ENCODE assay signal across 22 cellular contexts in genomic region chr10:52997007-52997406, GRCh38.
"Had no signal": no experiment of that assay in that cellular context is flagged by ENCODE, and none has a peak within 500 bp of the region (broad histone marks: within the 10 kb centered on the region; RNA-seq: fewer than 3 reads in every experiment).

No MANE protein-coding gene starts in this region.

- H3K27me3 ChIP-seq: neutrophil, pancreas, right lobe of liver, sigmoid colon, stomach, thyroid gland, tibial nerve, upper lobe of left lung, vagina had no signal

- DNase-seq: natural killer cell; nucleus accumbens; pancreas; right cardiac atrium; right lobe of liver; sigmoid colon; small intestine; stimulated activated CD4-positive, alpha-beta T cell treated with anti-CD3 and anti-CD28 coated beads, Interleukin-15, amount 100 ng/mL, for 24 hours; stimulated activated CD4-positive, alpha-beta T cell treated with anti-CD3 and anti-CD28 coated beads, Interleukin-2, amount 100 ng/mL, for 24 hours; stimulated activated CD4-positive, alpha-beta T cell treated with anti-CD3 and anti-CD28 coated beads, Interleukin-2, amount 100 ng/mL, for 48 hours; stimulated activated CD4-positive, alpha-beta T cell treated with anti-CD3 and anti-CD28 coated beads, Interleukin-4, amount 100 ng/mL, for 24 hours; stimulated activated naive B cell treated with anti-CD40 and anti-IgM and Interleukin-4, amounts not matched to agents 10 μg/mL and 1 μg/mL and 100 μg/mL, for 72 hours; stimulated activated naive CD4-positive, alpha-beta T cell treated with Interleukin-2 at 50 U/mL for 16 hours; stomach; thyroid gland; trophoblast cell; upper lobe of left lung had no signal

- H3K27ac ChIP-seq: neutrophil, pancreas, prostate gland, right lobe of liver, sigmoid colon, stomach, thoracic aorta, thyroid gland, tibial nerve, upper lobe of left lung, vagina had no signal

- H3K36me3 ChIP-seq: neutrophil, pancreas, prostate gland, right lobe of liver, sigmoid colon, stomach, thoracic aorta, thyroid gland, tibial nerve, upper lobe of left lung, vagina had no signal

- H3K9me3 ChIP-seq: neutrophil, pancreas, prostate gland, right lobe of liver, sigmoid colon, stomach, thoracic aorta, thyroid gland, tibial nerve, upper lobe of left lung, vagina had no signal

- H3K4me3 ChIP-seq: pancreas, prostate gland, right lobe of liver, sigmoid colon, stomach, thoracic aorta, thyroid gland, tibial nerve, upper lobe of left lung, vagina had no signal

- H3K4me1 ChIP-seq: prostate gland, sigmoid colon, tibial nerve, upper lobe of left lung, vagina had no signal
